Comparison of ENCODE assay signal across 8 cellular contexts in genomic region chr11:59667812-59668187, GRCh38. TPM values are rescaled to one million over a fixed set of nuclear protein-coding genes. Genes with fewer than 3 reads are reported as not detected.
A peak's percentile ranks its signal among the peaks of the same experiment; 100 is the strongest.
DNase-seq lines count a peak whose midpoint lies in the region; ATAC-seq and TF ChIP-seq lines count a peak whose summit lies in the region.

No MANE protein-coding gene starts in this region.

- peaks cover 13% of the 10 kb centered on the region for H3K36me3 Mint-ChIP-seq in progenitor cell of endocrine pancreas (ENCODE audit: insufficient read depth)

- H3K9me3 ChIP-seq in RWPE2 (ENCODE audit: severe bottlenecking): no peaks in the 10 kb centered on the region

- no peaks in the 10 kb centered on the region for H3K27me3 Mint-ChIP-seq in progenitor cell of endocrine pancreas

- H3K27me3 ChIP-seq in GM06990 (replicated peaks; ENCODE audit: control insufficient read depth, insufficient read depth, low read length) (no peaks in the 10 kb centered on the region), RWPE2 (ENCODE audit: insufficient read depth, poor library complexity, severe bottlenecking) (no peaks in the 10 kb centered on the region)

- H3K4me3 ChIP-seq in GM06990 (replicated peaks; ENCODE audit: low read depth, low read length): peak overlapping the region; percentile 88
- H3K4me3 ChIP-seq in RWPE2 (ENCODE audit: severe bottlenecking): peak overlapping the region; percentile 88
- peak overlapping the region; percentile 81 for H3K4me3 ChIP-seq in fibroblast of mammary gland (ENCODE audit: control insufficient read depth, low read depth, low read length)

- DNase-seq in GM06990 (ENCODE audit: extremely low read depth, insufficient read length) (no peak), RWPE2 (ENCODE audit: low spot score) (no peak), fibroblast of mammary gland (ENCODE audit: low read depth) (no peak), progenitor cell of endocrine pancreas (ENCODE audit: low spot score, unreplicated experiment) (no peak), KG1 (lab: John Stamatoyannopoulos, UW) (no peak), SW 1271 (lab: John Stamatoyannopoulos, UW) (no peak)

- peaks cover 14% of the 10 kb centered on the region for H3K4me1 ChIP-seq in RWPE2 (ENCODE audit: insufficient read depth, poor library complexity, severe bottlenecking)

- H3K36me3 ChIP-seq in GM06990 (ENCODE audit: control insufficient read depth, insufficient read depth, low read length) (peaks cover 2% of the 10 kb centered on the region), RWPE2 (ENCODE audit: low read depth) (peaks cover 46% of the 10 kb centered on the region)

- H3K27ac ChIP-seq in RWPE2 (ENCODE audit: poor library complexity, severe bottlenecking): peak overlapping the region; percentile 76

- ATAC-seq in RWPE2 (ENCODE audit: low read depth): no peak
- ATAC-seq in GM21737 (IDR thresholded peaks at IDR 0.05; ENCODE audit: unreplicated experiment): no peak
- ATAC-seq in HG03432 (IDR thresholded peaks at IDR 0.05; ENCODE audit: unreplicated experiment): no peak

- TF ChIP-seq CTCF in GM06990 (IDR thresholded peaks at IDR 0.05; ENCODE audit: insufficient read depth, low read length, poor library complexity, severe bottlenecking) (no peak), RWPE2 (IDR thresholded peaks at IDR 0.05; ENCODE audit: poor library complexity, severe bottlenecking) (no peak), fibroblast of mammary gland (conservative IDR thresholded peaks at IDR 0.05; ENCODE audit: control insufficient read depth, insufficient read depth, low read depth, low read length) (no peak), progenitor cell of endocrine pancreas (IDR thresholded peaks at IDR 0.05; ENCODE audit: unreplicated experiment) (no peak)

- peak overlapping the region; percentile 89 for H3K4me3 Mint-ChIP-seq in progenitor cell of endocrine pancreas (ENCODE audit: low read depth)

- no peaks in the 10 kb centered on the region for H3K9me3 Mint-ChIP-seq in progenitor cell of endocrine pancreas (ENCODE audit: low read depth)

- H3K4me1 Mint-ChIP-seq in progenitor cell of endocrine pancreas (ENCODE audit: low read depth): peaks cover 19% of the 10 kb centered on the region

- H3K27ac Mint-ChIP-seq in progenitor cell of endocrine pancreas: peak overlapping the region; percentile 96

RNA-seq across cellular contexts. Expression of gene PATL1, which starts 1.0 kb away (rescaled TPM):
- 43.0 and 43.7 TPM in 2 replicates for total RNA-seq in progenitor cell of endocrine pancreas

RNA-seq across cellular contexts. Expression of gene OR10V1, which starts 45.8 kb away (rescaled TPM):
- not detected in 2 replicates for total RNA-seq in progenitor cell of endocrine pancreas

RNA-seq across cellular contexts. Expression of gene OSBP, which starts 52.2 kb away (rescaled TPM):
- 42.7 and 46.1 TPM in 2 replicates for total RNA-seq in progenitor cell of endocrine pancreas
